Comparison of ENCODE assay signal across 13 cellular contexts in genomic region chr11:34620820-34621792, GRCh38. TPM values are rescaled to one million over a fixed set of nuclear protein-coding genes. Genes with fewer than 3 reads are reported as not detected.
DNase-seq lines count a peak whose midpoint lies in the region; ATAC-seq and TF ChIP-seq lines count a peak whose summit lies in the region.
"Had no signal": no experiment of that assay in that cellular context is flagged by ENCODE, and none has a peak within 500 bp of the region (broad histone marks: within the 10 kb centered on the region; RNA-seq: fewer than 3 reads in every experiment).

Gene EHF, plus strand, starts transcription at chr11:34621093. Its CDS starts 21,538 bp downstream, at chr11:34642631.

- 65% methylated on average over 7 of the region's 7 CpGs for WGBS in esophagus muscularis mucosa

- no peak for ATAC-seq in GM18505 (IDR thresholded peaks at IDR 0.05; ENCODE audit: unreplicated experiment)
- ATAC-seq: WTC11 had no signal

- TF ChIP-seq EP300 in esophagus muscularis mucosa (IDR thresholded peaks at IDR 0.05) = no peak

- DNase-seq in DMS79 treated with DMSO at 0.1 percent for 48 hours (lab: John Stamatoyannopoulos, UW) (peak; percentile 63), nucleus accumbens (lab: John Stamatoyannopoulos, UW) (no peak), esophagus muscularis mucosa (ENCODE audit: extremely low spot score) (no peak)
- DNase-seq in stimulated activated CD4-positive, alpha-beta T cell treated with anti-CD3 and anti-CD28 coated beads, Interleukin-2, amount 100 ng/mL, for 48 hours = no peak
- DNase-seq: right lobe of liver had no signal

- intact Hi-C loops in esophagus muscularis mucosa (cut with DNase I) = no loop called here

- H3K4me1 ChIP-seq in esophagus muscularis mucosa = no peaks in the 10 kb centered on the region
- H3K4me1 ChIP-seq: BLaER1, right lobe of liver had no signal

- H3K4me3 ChIP-seq in skin epidermis (peak within 1 kb of the TSS; percentile 23 to 44 (median 29)), esophagus muscularis mucosa (peak within 1 kb of the TSS in 1 of 4 donors; percentile 7)
- H3K4me3 ChIP-seq: BLaER1, right lobe of liver had no signal

- H3K27ac ChIP-seq in VCaP = peak within 1 kb of the TSS; percentile 100
- H3K27ac ChIP-seq in layer of hippocampus (ENCODE audit: low read depth, low read length) = peak within 1 kb of the TSS; percentile 27
- H3K27ac ChIP-seq in skin epidermis = peak within 1 kb of the TSS in 20 of 21 experiments; percentile 37 to 89 (median 76)
- no peak within 1 kb of the TSS for H3K27ac ChIP-seq in esophagus muscularis mucosa (replicated peaks in 1 of 4)
- H3K27ac ChIP-seq: BLaER1, right lobe of liver had no signal

- no peaks in the 10 kb centered on the region for H3K9me3 ChIP-seq in esophagus muscularis mucosa
- H3K9me3 ChIP-seq: BLaER1, right lobe of liver had no signal

- no peak for TF ChIP-seq POLR2A in GM18505 (IDR thresholded peaks at IDR 0.05; ENCODE audit: borderline replicate concordance, extremely low read depth, insufficient read depth, insufficient read length)
- TF ChIP-seq POLR2A in esophagus muscularis mucosa (IDR thresholded peaks at IDR 0.05; ENCODE audit: low read depth) = no peak

- H3K36me3 ChIP-seq in esophagus muscularis mucosa = no peaks in the 10 kb centered on the region
- H3K36me3 ChIP-seq: BLaER1, right lobe of liver had no signal

- H3K27me3 ChIP-seq in layer of hippocampus (ENCODE audit: control insufficient read depth, insufficient read depth, low read length) (no peaks in the 10 kb centered on the region), esophagus muscularis mucosa (no peaks in the 10 kb centered on the region)
- H3K27me3 ChIP-seq: BLaER1, right lobe of liver had no signal

- no peak for TF ChIP-seq CTCF in VCaP (conservative IDR thresholded peaks at IDR 0.05)
- no peak for TF ChIP-seq CTCF in esophagus muscularis mucosa (IDR thresholded peaks at IDR 0.05)

RNA-seq across cellular contexts. Expression of gene EHF, which starts in this region (rescaled TPM):
- under 1 TPM in 2 of 4 donors, not detected in 2; 0.42 to 0.52 TPM for total RNA-seq in esophagus muscularis mucosa
- total RNA-seq: glomerular endothelial cell, lung microvascular endothelial cell had no signal

Comparison
In these comparisons a context has a peak if more than half of its experiments do, and no peak if none do; other contexts are left out.
1. H3K27ac ChIP-seq: peak in VCaP (single experiment), layer of hippocampus (single experiment) and skin epidermis (20 of 21); none in esophagus muscularis mucosa (0 of 4).